8 cellular contexts compared by ENCODE assay signal in genomic region chr20:10434832-10435812, GRCh38. TPM values are rescaled to one million over a fixed set of nuclear protein-coding genes. Genes with fewer than 3 reads are reported as not detected.
A peak's percentile ranks its signal among the peaks of the same experiment; 100 is the strongest.
DNase-seq lines count a peak whose midpoint lies in the region; ATAC-seq, FAIRE-seq and TF ChIP-seq lines count a peak whose summit lies in the region.

SLX4IP (plus strand) TSS chr20:10435305; CDS start chr20:10458205, 22,900 bp downstream.

- peak; percentile 63 for ATAC-seq in GM18909 (IDR thresholded peaks at IDR 0.05; ENCODE audit: poor library complexity, unreplicated experiment)
- peak; percentile 55 for ATAC-seq in HG03159 (IDR thresholded peaks at IDR 0.05; ENCODE audit: unreplicated experiment)

- POLR2A ChIA-PET in AG04450 (lab: Yijun Ruan, JAX) = interaction anchor here (0.8 to 2.0 kb wide), 7 partner anchors 43 to 782 kb away, joined by 3 to 13 read pairs (median 3); partner anchors contain the start of gene JAG1

- 1 to 2% (median 1%) methylated on average over 32 of the region's 32 CpGs for WGBS in small intestine, 3 donors

- TF ChIP-seq CTCF in AG04450 (IDR thresholded peaks at IDR 0.05; ENCODE audit: low read depth, low read length) (no peak), WI38 (IDR thresholded peaks at IDR 0.05; ENCODE audit: low read depth, low read length) (no peak), bronchial epithelial cell (IDR thresholded peaks at IDR 0.05; ENCODE audit: insufficient read depth, low read length, severe bottlenecking) (no peak)

- FAIRE-seq in bronchial epithelial cell (lab: Jason Lieb, UNC) (peak; percentile 7), small intestine (lab: Jason Lieb, UNC) (peak; percentile 70)

- peaks cover 5 to 7% of the 10 kb centered on the region in 2 donors for H3K4me1 ChIP-seq in small intestine (ENCODE audit: control insufficient read depth in 2 of 2, insufficient read depth in 1 of 2, low read depth in 1 of 2, low read length in 1 of 2)

- CTCF ChIA-PET in AG04450 (lab: Charles Lee) = interaction anchor here (0.8 to 2.1 kb wide), 7 partner anchors 78 to 1109 kb away, joined by 3 to 8 read pairs (median 5); no protein-coding TSS in a partner anchor

- no peaks in the 10 kb centered on the region for H3K36me3 ChIP-seq in bronchial epithelial cell (ENCODE audit: control insufficient read depth, insufficient read depth, low read length)
- no peaks in the 10 kb centered on the region for H3K36me3 ChIP-seq in small intestine (ENCODE audit: control insufficient read depth in 2 of 2, insufficient read depth in 2 of 2, low read length in 2 of 2)

- DNase-seq in AG04450 (ENCODE audit: low read depth, low spot score) (peak; percentile 87), NCI-H2227 (lab: John Stamatoyannopoulos, UW; ENCODE audit: unreplicated experiment) (peak; percentile 97), bronchial epithelial cell (ENCODE audit: low read depth) (peak; percentile 93), iPS-NIHi11 (ENCODE audit: low spot score) (peak; percentile 81), small intestine (peak; percentile 97)

- peak within 1 kb of the TSS; percentile 89 for H3K4me3 ChIP-seq in AG04450 (ENCODE audit: low read depth, low read length)
- H3K4me3 ChIP-seq in WI38 (ENCODE audit: low read depth, low read length) = peak within 1 kb of the TSS; percentile 91
- H3K4me3 ChIP-seq in bronchial epithelial cell (ENCODE audit: low read depth, low read length) = peak within 1 kb of the TSS; percentile 93
- peak within 1 kb of the TSS; percentile 29 to 96 for H3K4me3 ChIP-seq in small intestine (ENCODE audit: low read depth in 1 of 2, low read length in 2 of 2)

- no peaks in the 10 kb centered on the region; the same call in 1 of the 2 replicates for H3K9me3 ChIP-seq in AG04450 (ENCODE audit: control insufficient read depth, insufficient read depth, low read length)
- no peaks in the 10 kb centered on the region for H3K9me3 ChIP-seq in small intestine (ENCODE audit: control insufficient read depth, low read depth)

- H3K27ac ChIP-seq in AG04450 (ENCODE audit: low read depth, low read length) (peak within 1 kb of the TSS; percentile 22), small intestine (ENCODE audit: low read depth in 1 of 2, low read length in 1 of 2) (peak within 1 kb of the TSS; percentile 96 to 97)

- H3K27me3 ChIP-seq in AG04450 (ENCODE audit: control insufficient read depth, insufficient read depth, low read length) (no peaks in the 10 kb centered on the region), bronchial epithelial cell (ENCODE audit: control insufficient read depth, insufficient read depth, low read length) (no peaks in the 10 kb centered on the region), small intestine (ENCODE audit: control insufficient read depth in 2 of 2, insufficient read depth in 2 of 2, low read length in 2 of 2) (no peaks in the 10 kb centered on the region)

RNA-seq across cellular contexts. Expression of gene SLX4IP, which starts in this region (rescaled TPM):
- polyA plus RNA-seq in AG04450 (2011; rRNA removed) (2.1 and 2.8 TPM in 2 replicates), small intestine (1 to 10 TPM; 1.6 to 2.5 (median 2.5) TPM)
- 5.6 and 8.9 TPM in 2 replicates for polyA minus RNA-seq in AG04450 (2011; rRNA and poly(A)+ RNA removed)
- 3.9 and 4.9 TPM in 2 replicates for total RNA-seq in bronchial epithelial cell

Comparison
In these comparisons a context has a peak if more than half of its experiments do, and no peak if none do; other contexts are left out.
1. Peak in every context shown above with its lines: DNase-seq, ATAC-seq, H3K4me3 ChIP-seq and H3K27ac ChIP-seq.